Comparison of ENCODE assay signal across 1 cellular context in genomic region chr4:100098011-100098545, GRCh38.
TF ChIP-seq lines count a peak whose summit lies in the region.

No MANE protein-coding gene starts in this region.

TF ChIP-seq in H1, 55 proteins besides CTCF, POLR2A, EP300 and RAD21:
- TF ChIP-seq RBBP5 (IDR thresholded peaks at IDR 0.05; ENCODE audit: borderline replicate concordance, low read depth, low read length) (no peak), KDM4A (IDR thresholded peaks at IDR 0.05; ENCODE audit: low read depth, low read length, severe bottlenecking) (no peak), SRF (IDR thresholded peaks at IDR 0.05; ENCODE audit: low read depth, low read length) (no peak)
